In the genomic region with DNA sequence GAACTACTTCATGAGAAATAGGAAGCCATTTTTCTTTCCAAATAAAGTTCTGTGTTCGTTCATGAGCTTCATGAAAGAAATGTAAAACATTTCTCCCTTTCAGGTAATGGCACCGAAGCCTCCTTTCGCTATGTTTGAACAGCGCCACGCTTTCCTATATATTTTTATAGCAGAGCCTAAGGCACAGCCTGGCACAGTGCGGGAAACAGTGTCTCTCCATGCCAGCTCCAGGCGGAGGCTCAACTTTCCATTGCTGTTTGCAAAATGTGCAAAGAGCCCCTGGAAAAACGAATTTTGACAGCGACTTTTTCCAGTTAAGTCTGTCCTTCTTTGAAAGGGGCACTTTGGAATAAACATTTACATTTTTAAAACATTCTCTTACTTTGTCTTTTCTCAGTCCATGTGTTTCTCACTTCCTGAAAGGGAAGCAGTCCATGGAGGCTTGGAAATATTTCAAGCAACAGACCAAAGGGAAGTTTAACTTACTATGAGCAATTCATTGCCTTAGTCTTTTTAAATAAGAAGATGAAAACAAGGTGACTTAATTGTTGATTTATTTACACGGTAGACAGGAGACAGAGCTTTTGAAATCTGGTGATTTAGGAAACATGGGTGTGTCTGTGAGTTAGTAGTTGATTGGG, we compare ENCODE assay signal across 20 cellular contexts. TPM values are rescaled to one million over a fixed set of nuclear protein-coding genes. Genes with fewer than 3 reads are reported as not detected.
"Had no signal": no experiment of that assay in that cellular context is flagged by ENCODE, and none has a peak within 500 bp of the region (broad histone marks: within the 10 kb centered on the region; RNA-seq: fewer than 3 reads in every experiment).

No MANE protein-coding gene starts in this region.

- DNase-seq: activated naive CD4-positive, alpha-beta T cell treated with anti-CD3 and anti-CD28 coated beads for 36 hours; endodermal cell; foreskin keratinocyte; heart left ventricle; naive thymus-derived CD8-positive, alpha-beta T cell; stimulated activated CD4-positive, alpha-beta T cell treated with anti-CD3 and anti-CD28 coated beads, Interleukin-4, amount 100 ng/mL, for 4 hours; T-cell; T-helper 9 cell had no signal

- H3K4me3 ChIP-seq: heart left ventricle, smooth muscle cell had no signal

- ATAC-seq: activated CD4-positive, CD25-positive, alpha-beta regulatory T cell treated with anti-CD3 and anti-CD28 coated beads, Interleukin-2, amount 50 U/mL, for 24 hours; activated T-helper 17 cell treated with anti-CD3 and anti-CD28 coated beads, Interleukin-2, amount 50 U/mL, for 72 hours; foreskin keratinocyte; naive thymus-derived CD8-positive, alpha-beta T cell; T-cell had no signal

- H3K27ac ChIP-seq: foreskin keratinocyte, heart left ventricle had no signal

- H3K36me3 ChIP-seq: heart left ventricle had no signal

- H3K4me2 ChIP-seq: smooth muscle cell had no signal

- FAIRE-seq: astrocyte had no signal

- H3K4me1 ChIP-seq: foreskin keratinocyte, heart left ventricle had no signal

- H3K27me3 ChIP-seq: heart left ventricle had no signal

RNA-seq across cellular contexts. Expression of gene CCN6, which starts 0.7 kb away (rescaled TPM):
- total RNA-seq: activated CD8-positive, alpha-beta memory T cell treated with anti-CD3 and anti-CD28 coated beads for 36 hours; astrocyte; dermis microvascular lymphatic vessel endothelial cell; endodermal cell; esophagus mucosa; heart left ventricle; lung microvascular endothelial cell; mucosa of gallbladder; naive thymus-derived CD8-positive, alpha-beta T cell; progenitor cell of endocrine pancreas; smooth muscle cell; T-cell; temporal lobe had no signal
- polyA plus RNA-seq: adipose tissue, heart left ventricle had no signal
